16 cellular contexts compared by ENCODE assay signal in genomic region chr14:35300228-35300627, GRCh38. TPM values are rescaled to one million over a fixed set of nuclear protein-coding genes. Genes with fewer than 3 reads are reported as not detected.
DNase-seq lines count a peak whose midpoint lies in the region; ATAC-seq and TF ChIP-seq lines count a peak whose summit lies in the region.
"Had no signal": no experiment of that assay in that cellular context is flagged by ENCODE, and none has a peak within 500 bp of the region (broad histone marks: within the 10 kb centered on the region; RNA-seq: fewer than 3 reads in every experiment).

No MANE protein-coding gene starts in this region.

- peaks cover 23% of the 10 kb centered on the region for H3K36me3 Mint-ChIP-seq in activated naive CD4-positive, alpha-beta T cell treated with anti-CD3 and anti-CD28 coated beads, Interleukin-2, amount 50 U/mL, for 24 hours
- peaks cover 4% of the 10 kb centered on the region for H3K36me3 Mint-ChIP-seq in endothelial cell (ENCODE audit: low read depth, unreplicated experiment)

- no peaks in the 10 kb centered on the region for H3K9me3 ChIP-seq in Panc1 (ENCODE audit: control insufficient read depth, insufficient read depth, low read depth, low read length)
- H3K9me3 ChIP-seq in subcutaneous abdominal adipose tissue (ENCODE audit: control insufficient read depth in 5 of 5, low read length in 5 of 5): no peaks in the 10 kb centered on the region
- H3K9me3 ChIP-seq: pancreas, thyroid gland had no signal

- H3K27me3 ChIP-seq in Panc1 (ENCODE audit: control insufficient read depth, insufficient read depth, low read length): no peaks in the 10 kb centered on the region
- H3K27me3 ChIP-seq in subcutaneous abdominal adipose tissue (ENCODE audit: control insufficient read depth in 5 of 5, insufficient read depth in 4 of 5, low read length in 5 of 5): no peaks in the 10 kb centered on the region
- H3K27me3 ChIP-seq: pancreas, thyroid gland had no signal

- H3K36me3 ChIP-seq in Panc1 (ENCODE audit: control insufficient read depth, insufficient read depth, low read length) (no peaks in the 10 kb centered on the region), subcutaneous abdominal adipose tissue (ENCODE audit: control insufficient read depth in 5 of 5, insufficient read depth in 5 of 5, low read length in 5 of 5) (peaks cover 0 to 4% (median 0%) of the 10 kb centered on the region in 5 donors)
- H3K36me3 ChIP-seq: pancreas, thyroid gland had no signal

- no peaks in the 10 kb centered on the region for H3K27me3 Mint-ChIP-seq in activated naive CD4-positive, alpha-beta T cell treated with anti-CD3 and anti-CD28 coated beads, Interleukin-2, amount 50 U/mL, for 24 hours
- H3K27me3 Mint-ChIP-seq in endothelial cell (ENCODE audit: unreplicated experiment): no peaks in the 10 kb centered on the region

- BruUV-seq in Panc1 (replicated peaks; lab: Mats Ljungman, UMichigan): TSS peak; percentile 3

- no peak for DNase-seq in activated naive CD4-positive, alpha-beta T cell treated with anti-CD3 and anti-CD28 coated beads, Interleukin-2, amount 50 U/mL, for 16 hours
- no peak for DNase-seq in Panc1 (ENCODE audit: low read depth, low spot score)
- no peak for DNase-seq in endothelial cell (ENCODE audit: low spot score)
- DNase-seq in NCI-H2227 treated with DMSO at 0.1 percent for 48 hours (lab: John Stamatoyannopoulos, UW): no peak
- no peak for DNase-seq in cortex of kidney (lab: John Stamatoyannopoulos, UW)
- DNase-seq in left cardiac atrium: no peak
- DNase-seq: activated gamma-delta T cell, endodermal cell, foreskin melanocyte, NCI-H226, pancreas, SK-N-SH, thyroid gland had no signal

- no peak overlapping the region for H3K4me3 ChIP-seq in Panc1 (ENCODE audit: low read depth in 2 of 2, low read length in 2 of 2)
- no peak overlapping the region for H3K4me3 ChIP-seq in subcutaneous abdominal adipose tissue (ENCODE audit: low read depth in 1 of 5, low read length in 5 of 5)
- H3K4me3 ChIP-seq: pancreas, thyroid gland had no signal

- peak overlapping the region in 1 of 5 donors; percentile 45 for H3K9ac ChIP-seq in subcutaneous abdominal adipose tissue (ENCODE audit: low read length in 5 of 5)
- H3K9ac ChIP-seq: SK-N-SH had no signal

- H3K9me3 Mint-ChIP-seq in activated naive CD4-positive, alpha-beta T cell treated with anti-CD3 and anti-CD28 coated beads, Interleukin-2, amount 50 U/mL, for 24 hours: no peaks in the 10 kb centered on the region
- H3K9me3 Mint-ChIP-seq in endothelial cell (ENCODE audit: unreplicated experiment): no peaks in the 10 kb centered on the region
- H3K9me3 Mint-ChIP-seq: endodermal cell had no signal

- CTCF ChIA-PET in Panc1 (lab: Charles Lee): interaction anchor here (0.5 kb wide), 1 partner anchor 119 kb away, joined by 7 read pairs; no protein-coding TSS in a partner anchor

- in situ Hi-C loops in Panc1 (cut with HindIII; ENCODE audit: low pct_unique_long_range_greater_than_20kb, low sequenced_read_pairs): no loop called here

- H3K4me1 ChIP-seq in Panc1 (ENCODE audit: control insufficient read depth, insufficient read depth, low read length) (peaks cover 6% of the 10 kb centered on the region; the same call in 1 of the 2 replicates), subcutaneous abdominal adipose tissue (ENCODE audit: control insufficient read depth in 5 of 5, insufficient read depth in 5 of 5, low read length in 5 of 5) (peaks cover 0 to 38% (median 33%) of the 10 kb centered on the region in 5 donors)

- H3K4me3 Mint-ChIP-seq in activated naive CD4-positive, alpha-beta T cell treated with anti-CD3 and anti-CD28 coated beads, Interleukin-2, amount 50 U/mL, for 24 hours: peak overlapping the region; percentile 75
- no peak overlapping the region for H3K4me3 Mint-ChIP-seq in endothelial cell (ENCODE audit: unreplicated experiment)
- H3K4me3 Mint-ChIP-seq: endodermal cell had no signal

- peaks cover 67% of the 10 kb centered on the region for H3K4me1 Mint-ChIP-seq in activated naive CD4-positive, alpha-beta T cell treated with anti-CD3 and anti-CD28 coated beads, Interleukin-2, amount 50 U/mL, for 24 hours
- peaks cover 10% of the 10 kb centered on the region for H3K4me1 Mint-ChIP-seq in endothelial cell (ENCODE audit: unreplicated experiment)

- POLR2A ChIA-PET in Panc1 (lab: Charles Lee): interaction anchor here (0.6 kb wide), 1 partner anchor 32 kb away, joined by 12 read pairs; no protein-coding TSS in a partner anchor

- TF ChIP-seq CTCF in Panc1 (IDR thresholded peaks at IDR 0.05) (no peak), endothelial cell (IDR thresholded peaks at IDR 0.05; ENCODE audit: unreplicated experiment) (no peak)

- intact Hi-C loops in Panc1 (cut with micrococcal nuclease; ENCODE audit: unreplicated experiment): no loop called here
- intact Hi-C loops in left cardiac atrium (cut with DNase I): no loop called here

- peak overlapping the region; percentile 98 for H3K27ac Mint-ChIP-seq in activated naive CD4-positive, alpha-beta T cell treated with anti-CD3 and anti-CD28 coated beads, Interleukin-2, amount 50 U/mL, for 24 hours
- peak overlapping the region; percentile 33 for H3K27ac Mint-ChIP-seq in endothelial cell (ENCODE audit: unreplicated experiment)
- H3K27ac Mint-ChIP-seq: endodermal cell had no signal

- no peak overlapping the region for H3K27ac ChIP-seq in Panc1 (ENCODE audit: low read length)
- H3K27ac ChIP-seq in subcutaneous abdominal adipose tissue (ENCODE audit: low read depth, low read length): peak overlapping the region; percentile 19
- H3K27ac ChIP-seq: pancreas, thyroid gland had no signal

- no peak for ATAC-seq in Panc1
- no peak for ATAC-seq in left cardiac atrium
- ATAC-seq: activated CD4-positive, CD25-positive, alpha-beta regulatory T cell treated with anti-CD3 and anti-CD28 coated beads, Interleukin-2, amount 50 U/mL, for 24 hours; pancreas had no signal

RNA-seq across cellular contexts. Expression of gene PSMA6, which starts 8.0 kb away (rescaled TPM):
- 197 TPM for total RNA-seq in Panc1 (2021; ENCODE audit: unreplicated experiment)
- 107 TPM for polyA plus RNA-seq in Panc1 (2012; ENCODE audit: insufficient read length)
- 160 TPM for total RNA-seq in endothelial cell (ENCODE audit: unreplicated experiment)
- 100 to 1,000 TPM; 131 to 165 TPM for total RNA-seq in left cardiac atrium
